19 cellular contexts compared by ENCODE assay signal in genomic region chr15:33116218-33116617, GRCh38.
"Had no signal": no experiment of that assay in that cellular context is flagged by ENCODE, and none has a peak within 500 bp of the region (broad histone marks: within the 10 kb centered on the region; RNA-seq: fewer than 3 reads in every experiment).

No MANE protein-coding gene starts in this region.

- ATAC-seq: gastrocnemius medialis; left cardiac atrium; left lung; lower lobe of right lung; natural killer cell; stimulated activated naive B cell treated with anti-CD40 and anti-IgM and Interleukin-4, amounts not matched to agents 10 μg/mL and 1 μg/mL and 100 μg/mL, for 72 hours had no signal

- H3K27ac ChIP-seq: gastrocnemius medialis, heart left ventricle, hepatocyte, left lung, lower lobe of right lung, neutrophil, prostate gland, right atrium auricular region, sigmoid colon, skin epidermis, spleen, thoracic aorta, tibial nerve, upper lobe of left lung had no signal

- H3K9me3 ChIP-seq: gastrocnemius medialis, heart left ventricle, left lung, lower lobe of right lung, neutrophil, prostate gland, right atrium auricular region, sigmoid colon, spleen, thoracic aorta, tibial nerve, upper lobe of left lung had no signal

- H3K27me3 ChIP-seq: gastrocnemius medialis, heart left ventricle, left lung, right atrium auricular region, sigmoid colon, tibial nerve, upper lobe of left lung had no signal

- H3K36me3 ChIP-seq: gastrocnemius medialis, heart left ventricle, left lung, lower lobe of right lung, neutrophil, prostate gland, right atrium auricular region, sigmoid colon, spleen, thoracic aorta, tibial nerve, upper lobe of left lung had no signal

- H3K4me3 ChIP-seq: gastrocnemius medialis, heart left ventricle, hepatocyte, left lung, lower lobe of right lung, prostate gland, right atrium auricular region, sigmoid colon, skin epidermis, spleen, thoracic aorta, tibial nerve, upper lobe of left lung had no signal

- DNase-seq: cerebellar nuclear complex; effector CD4-positive, alpha-beta T cell; gastrocnemius medialis; heart left ventricle; left cardiac atrium; left lung; lower lobe of right lung; natural killer cell; sigmoid colon; spleen; stimulated activated naive B cell treated with anti-CD40 and anti-IgM and Interleukin-4, amounts not matched to agents 10 μg/mL and 1 μg/mL and 100 μg/mL, for 72 hours; upper lobe of left lung had no signal

- H3K4me1 ChIP-seq: heart left ventricle, lower lobe of right lung, prostate gland, right atrium auricular region, sigmoid colon, spleen, tibial nerve had no signal
